In genomic region chr1:44594871-44595735, GRCh38 we compare ENCODE assay signal across 8 cellular contexts.
A peak's percentile ranks its signal among the peaks of the same experiment; 100 is the strongest.
DNase-seq lines count a peak whose midpoint lies in the region; ATAC-seq and TF ChIP-seq lines count a peak whose summit lies in the region.

No MANE protein-coding gene starts in this region.

- TF ChIP-seq EP300 in suprapubic skin (IDR thresholded peaks at IDR 0.05): no peak

- WGBS in suprapubic skin: 23% methylated on average over 12 of the region's 14 CpGs

- DNase-seq in GM12864 (ENCODE audit: low read depth) (no peak), HPDE6-E6E7 (ENCODE audit: extremely low spot score) (peak; percentile 94), Peyer's patch (peak; percentile 70 to 92 (median 89)), fibroblast of villous mesenchyme (ENCODE audit: low read depth) (peak; percentile 54), occipital lobe (lab: John Stamatoyannopoulos, UW) (peak; percentile 72), suprapubic skin (ENCODE audit: low spot score in 2 of 2) (peak; percentile 78 to 88)
- DNase-seq in activated T-helper 1 cell treated with anti-CD3 and anti-CD28 coated beads, Interleukin-12 subunit alpha, Interleukin-12 subunit beta, Interleukin-2, Interleukin-4 antibody, amounts not matched to agents 30 ng/mL and 10 ng/mL and 1 ng/mL, durations not matched to agents 14 hours and 24 hours and 36 hours (ENCODE audit: low spot score): peak; percentile 57

- no peaks in the 10 kb centered on the region for H3K36me3 ChIP-seq in Peyer's patch
- H3K36me3 ChIP-seq in suprapubic skin: no peaks in the 10 kb centered on the region

- TF ChIP-seq POLR2A in Peyer's patch (IDR thresholded peaks at IDR 0.05): no peak
- TF ChIP-seq POLR2A in suprapubic skin (IDR thresholded peaks at IDR 0.05): no peak

- peaks cover 5% of the 10 kb centered on the region for H3K27me3 Mint-ChIP-seq in activated T-helper 1 cell treated with anti-CD3 and anti-CD28 coated beads, Interleukin-12 subunit alpha, Interleukin-12 subunit beta, Interleukin-2, Interleukin-4 antibody, amounts not matched to agents 30 ng/mL and 10 ng/mL and 1 ng/mL, durations not matched to agents 14 hours and 24 hours and 36 hours (ENCODE audit: insufficient read depth)

- H3K27me3 ChIP-seq in Peyer's patch: no peaks in the 10 kb centered on the region
- peaks cover 7% of the 10 kb centered on the region for H3K27me3 ChIP-seq in suprapubic skin

- H3K27ac Mint-ChIP-seq in activated T-helper 1 cell treated with anti-CD3 and anti-CD28 coated beads, Interleukin-12 subunit alpha, Interleukin-12 subunit beta, Interleukin-2, Interleukin-4 antibody, amounts not matched to agents 30 ng/mL and 10 ng/mL and 1 ng/mL, durations not matched to agents 14 hours and 24 hours and 36 hours: no peak overlapping the region

- ATAC-seq in GM21381 (IDR thresholded peaks at IDR 0.05; ENCODE audit: unreplicated experiment): no peak

- H3K9me3 ChIP-seq in Peyer's patch (no peaks in the 10 kb centered on the region), suprapubic skin (no peaks in the 10 kb centered on the region)

- peaks cover 0 to 7% (median 0%) of the 10 kb centered on the region in 4 donors for H3K4me1 ChIP-seq in Peyer's patch
- H3K4me1 ChIP-seq in suprapubic skin: peaks cover 3% of the 10 kb centered on the region

- no peak overlapping the region for H3K4me3 ChIP-seq in GM12864 (ENCODE audit: low read depth, low read length)
- no peak overlapping the region for H3K4me3 ChIP-seq in Peyer's patch
- H3K4me3 ChIP-seq in fibroblast of villous mesenchyme (ENCODE audit: low read depth, low read length): no peak overlapping the region
- no peak overlapping the region for H3K4me3 ChIP-seq in suprapubic skin

- no peak overlapping the region for H3K4me3 Mint-ChIP-seq in activated T-helper 1 cell treated with anti-CD3 and anti-CD28 coated beads, Interleukin-12 subunit alpha, Interleukin-12 subunit beta, Interleukin-2, Interleukin-4 antibody, amounts not matched to agents 30 ng/mL and 10 ng/mL and 1 ng/mL, durations not matched to agents 14 hours and 24 hours and 36 hours

- no peaks in the 10 kb centered on the region for H3K9me3 Mint-ChIP-seq in activated T-helper 1 cell treated with anti-CD3 and anti-CD28 coated beads, Interleukin-12 subunit alpha, Interleukin-12 subunit beta, Interleukin-2, Interleukin-4 antibody, amounts not matched to agents 30 ng/mL and 10 ng/mL and 1 ng/mL, durations not matched to agents 14 hours and 24 hours and 36 hours

- TF ChIP-seq CTCF in GM12864 (IDR thresholded peaks at IDR 0.05; ENCODE audit: low read depth, low read length, missing control alignments) (peak; percentile 93), Peyer's patch (IDR thresholded peaks at IDR 0.05) (peak; percentile 82 to 96 (median 93)), fibroblast of villous mesenchyme (IDR thresholded peaks at IDR 0.05; ENCODE audit: insufficient read depth, low read depth, low read length) (peak; percentile 97), suprapubic skin (IDR thresholded peaks at IDR 0.05) (peak; percentile 74 to 90)

- no peak overlapping the region for H3K27ac ChIP-seq in Peyer's patch
- H3K27ac ChIP-seq in suprapubic skin: no peak overlapping the region

- no peaks in the 10 kb centered on the region for H3K4me1 Mint-ChIP-seq in activated T-helper 1 cell treated with anti-CD3 and anti-CD28 coated beads, Interleukin-12 subunit alpha, Interleukin-12 subunit beta, Interleukin-2, Interleukin-4 antibody, amounts not matched to agents 30 ng/mL and 10 ng/mL and 1 ng/mL, durations not matched to agents 14 hours and 24 hours and 36 hours (ENCODE audit: low read depth)

- H3K36me3 Mint-ChIP-seq in activated T-helper 1 cell treated with anti-CD3 and anti-CD28 coated beads, Interleukin-12 subunit alpha, Interleukin-12 subunit beta, Interleukin-2, Interleukin-4 antibody, amounts not matched to agents 30 ng/mL and 10 ng/mL and 1 ng/mL, durations not matched to agents 14 hours and 24 hours and 36 hours (ENCODE audit: low read depth): no peaks in the 10 kb centered on the region

- intact Hi-C loops in activated T-helper 1 cell treated with anti-CD3 and anti-CD28 coated beads, Interleukin-12 subunit alpha, Interleukin-12 subunit beta, Interleukin-2, Interleukin-4 antibody, amounts not matched to agents 30 ng/mL and 10 ng/mL and 1 ng/mL, durations not matched to agents 14 hours and 24 hours and 36 hours (cut with micrococcal nuclease): loop anchor here (1.0 to 5.0 kb wide), 3 partner anchors 23 to 503 kb away; no protein-coding TSS in a partner anchor
